In genomic region chr18:80106482-80107051, GRCh38 we compare ENCODE assay signal across 20 cellular contexts. TPM values are rescaled to one million over a fixed set of nuclear protein-coding genes. Genes with fewer than 3 reads are reported as not detected.
DNase-seq lines count a peak whose midpoint lies in the region; ATAC-seq and TF ChIP-seq lines count a peak whose summit lies in the region.
"Had no signal": no experiment of that assay in that cellular context is flagged by ENCODE, and none has a peak within 500 bp of the region (broad histone marks: within the 10 kb centered on the region; RNA-seq: fewer than 3 reads in every experiment).

No MANE protein-coding gene starts in this region.

- H3K36me3 Mint-ChIP-seq in T-helper 1 cell treated with Interleukin-12 subunit alpha and Interleukin-12 subunit beta and Interleukin-4 antibody, amounts not matched to agents 30 μg/mL and 1 μg/mL, for 36 hours (ENCODE audit: low read depth): peaks cover 5% of the 10 kb centered on the region

- peaks cover 13% of the 10 kb centered on the region for H3K4me1 Mint-ChIP-seq in T-helper 1 cell treated with Interleukin-12 subunit alpha and Interleukin-12 subunit beta and Interleukin-4 antibody, amounts not matched to agents 30 μg/mL and 1 μg/mL, for 36 hours (ENCODE audit: low read depth)

- ATAC-seq in GM21528 (IDR thresholded peaks at IDR 0.05; ENCODE audit: low FRiP score, unreplicated experiment): no peak
- ATAC-seq: HCT116, left colon, PC-3 had no signal

- peak overlapping the region; percentile 39 for H3K27ac ChIP-seq in urinary bladder (ENCODE audit: low read depth)
- H3K27ac ChIP-seq: 22Rv1, colonic mucosa, epithelial cell of prostate, suprapubic skin had no signal

- H3K27ac Mint-ChIP-seq in T-helper 1 cell treated with Interleukin-12 subunit alpha and Interleukin-12 subunit beta and Interleukin-4 antibody, amounts not matched to agents 30 μg/mL and 1 μg/mL, for 36 hours: peak overlapping the region; percentile 16

- H3K4me3 Mint-ChIP-seq in T-helper 1 cell treated with Interleukin-12 subunit alpha and Interleukin-12 subunit beta and Interleukin-4 antibody, amounts not matched to agents 30 μg/mL and 1 μg/mL, for 36 hours: no peak overlapping the region
- H3K4me3 Mint-ChIP-seq: CD14-positive monocyte had no signal

- no peak for TF ChIP-seq CTCF in choroid plexus epithelial cell (conservative IDR thresholded peaks at IDR 0.05; ENCODE audit: low read depth, low read length)

- H3K36me3 ChIP-seq in urinary bladder (ENCODE audit: insufficient read depth): no peaks in the 10 kb centered on the region
- H3K36me3 ChIP-seq: colonic mucosa, suprapubic skin had no signal

- no peaks in the 10 kb centered on the region for H3K9me3 Mint-ChIP-seq in T-helper 1 cell treated with Interleukin-12 subunit alpha and Interleukin-12 subunit beta and Interleukin-4 antibody, amounts not matched to agents 30 μg/mL and 1 μg/mL, for 36 hours

- 50% methylated on average over 6 of the region's 6 CpGs for WGBS in urinary bladder

- no peak overlapping the region for H3K4me3 ChIP-seq in choroid plexus epithelial cell (ENCODE audit: low read depth, low read length)
- H3K4me3 ChIP-seq in urinary bladder (ENCODE audit: low read depth, low read length): no peak overlapping the region
- H3K4me3 ChIP-seq: colonic mucosa, suprapubic skin had no signal

- H3K4me1 ChIP-seq in urinary bladder (ENCODE audit: insufficient read depth): no peaks in the 10 kb centered on the region
- H3K4me1 ChIP-seq: colonic mucosa had no signal

- DNase-seq in T-helper 1 cell (no peak), choroid plexus epithelial cell (ENCODE audit: low read depth) (peak; percentile 12), myocyte (ENCODE audit: low read depth) (peak; percentile 15), T1000 (lab: John Stamatoyannopoulos, UW) (no peak)
- no peak for DNase-seq in stimulated activated naive CD4-positive, alpha-beta T cell treated with Interleukin-2 at 50 U/mL for 16 hours (lab: John Stamatoyannopoulos, UW)
- DNase-seq: colonic mucosa, EL, hippocampal formation, left colon, NCI-H2081 treated with DMSO at 0.1 percent for 48 hours, NCI-H526 treated with DMSO at 0.1 percent for 48 hours, PC-3 had no signal

- H3K27me3 Mint-ChIP-seq in T-helper 1 cell treated with Interleukin-12 subunit alpha and Interleukin-12 subunit beta and Interleukin-4 antibody, amounts not matched to agents 30 μg/mL and 1 μg/mL, for 36 hours (ENCODE audit: low read depth): peaks cover 10% of the 10 kb centered on the region

RNA-seq across cellular contexts. Expression of gene ADNP2, which starts 2.5 kb away (rescaled TPM):
- total RNA-seq in myocyte: 9.8 and 10.0 TPM in 2 replicates
- polyA plus RNA-seq in myocyte (2012): 5.6 TPM
- 23.7 TPM for total RNA-seq in urinary bladder
- polyA plus RNA-seq in urinary bladder: 11.2 TPM

Comparison
In these comparisons a context has a peak if more than half of its experiments do, and no peak if none do; other contexts are left out.
1. DNase-seq: peak in choroid plexus epithelial cell (single experiment) and myocyte (single experiment); none in T-helper 1 cell (0 of 5), T1000 (single experiment) and stimulated activated naive CD4-positive, alpha-beta T cell treated with Interleukin-2 at 50 U/mL for 16 hours (single experiment).